In genomic region chr10:110228066-110228465, GRCh38 we compare ENCODE assay signal across 13 cellular contexts. TPM values are rescaled to one million over a fixed set of nuclear protein-coding genes. Genes with fewer than 3 reads are reported as not detected.
DNase-seq lines count a peak whose midpoint lies in the region; ATAC-seq and TF ChIP-seq lines count a peak whose summit lies in the region.
"Had no signal": no experiment of that assay in that cellular context is flagged by ENCODE, and none has a peak within 500 bp of the region (broad histone marks: within the 10 kb centered on the region; RNA-seq: fewer than 3 reads in every experiment).

No MANE protein-coding gene starts in this region.

- CTCF ChIA-PET in HEK293 (lab: Yijun Ruan, JAX), result interaction anchor here (2.6 kb wide), 1 partner anchor 51 kb away, joined by 8 read pairs; no protein-coding TSS in a partner anchor

- H3K36me3 Mint-ChIP-seq in chondrocyte (ENCODE audit: low read depth), result peaks cover 7% of the 10 kb centered on the region
- peaks cover 3% of the 10 kb centered on the region for H3K36me3 Mint-ChIP-seq in neural crest cell (ENCODE audit: low read depth)

- no peaks in the 10 kb centered on the region for H3K27me3 Mint-ChIP-seq in chondrocyte (ENCODE audit: low read depth)
- H3K27me3 Mint-ChIP-seq in neural crest cell (ENCODE audit: low read depth), result peaks cover 2% of the 10 kb centered on the region

- H4K20me1 ChIP-seq in BLaER1 treated with 17β-estradiol and CSF1 and Interleukin-3, amounts not matched to agents 10 nM and 100 nM, result peaks cover 0 to 59% (median 0%) of the 10 kb centered on the region in 11 experiments; a peak in 7 of 22 replicates

- H3K27me3 ChIP-seq in BLaER1 treated with 17β-estradiol and CSF1 and Interleukin-3, amounts not matched to agents 10 nM and 100 nM, result no peaks in the 10 kb centered on the region
- H3K27me3 ChIP-seq: thyroid gland had no signal

- H3K27ac Mint-ChIP-seq in chondrocyte (ENCODE audit: unreplicated experiment), result no peak overlapping the region
- H3K27ac Mint-ChIP-seq in neural crest cell (ENCODE audit: unreplicated experiment), result no peak overlapping the region

- ATAC-seq in GM18502 (IDR thresholded peaks at IDR 0.05; ENCODE audit: poor library complexity, unreplicated experiment), result no peak

- peaks cover 23% of the 10 kb centered on the region for H3K4me1 Mint-ChIP-seq in chondrocyte (ENCODE audit: low read depth)
- H3K4me1 Mint-ChIP-seq in neural crest cell, result peaks cover 14% of the 10 kb centered on the region

- peak overlapping the region in 8 of 11 experiments; percentile 69 to 90 (median 80); a peak in 13 of 22 replicates for H3K9ac ChIP-seq in BLaER1 treated with 17β-estradiol and CSF1 and Interleukin-3, amounts not matched to agents 10 nM and 100 nM
- H3K9ac ChIP-seq: KMS-11 had no signal

- H3K9me3 ChIP-seq in BLaER1 treated with 17β-estradiol and CSF1 and Interleukin-3, amounts not matched to agents 10 nM and 100 nM (replicated peaks in 1 of 11), result no peaks in the 10 kb centered on the region
- H3K9me3 ChIP-seq in HEK293 (ENCODE audit: control insufficient read depth, insufficient read depth, low read depth, low read length), result no peaks in the 10 kb centered on the region
- H3K9me3 ChIP-seq: thyroid gland had no signal

- H3K4me2 ChIP-seq in BLaER1 treated with 17β-estradiol and CSF1 and Interleukin-3, amounts not matched to agents 10 nM and 100 nM, result peak overlapping the region; percentile 86 to 95 (median 89)

- H3K27ac ChIP-seq in BLaER1 treated with 17β-estradiol and CSF1 and Interleukin-3, amounts not matched to agents 10 nM and 100 nM, result peak overlapping the region in 2 of 11 experiments; percentile 70 to 89; a peak in 3 of 22 replicates
- no peak overlapping the region; the same call in 1 of the 2 replicates for H3K27ac ChIP-seq in HEK293 (ENCODE audit: extremely low read depth, low read depth, low read length)
- H3K27ac ChIP-seq: KMS-11 had no signal

- H3K9me3 Mint-ChIP-seq in chondrocyte (ENCODE audit: low read depth) (no peaks in the 10 kb centered on the region), neural crest cell (no peaks in the 10 kb centered on the region)

- DNase-seq in chondrocyte (ENCODE audit: low spot score) (no peak), neural crest cell (ENCODE audit: low read depth, low spot score) (no peak), GDM1 (lab: John Stamatoyannopoulos, UW) (no peak), NK-92 (lab: John Stamatoyannopoulos, UW; ENCODE audit: unreplicated experiment) (no peak), OCI-M2 (lab: John Stamatoyannopoulos, UW; ENCODE audit: unreplicated experiment) (no peak)
- DNase-seq: foreskin fibroblast, NCI-H2171 treated with DMSO at 0.1 percent for 48 hours, RPMI8226 had no signal

- peaks cover 15 to 30% (median 18%) of the 10 kb centered on the region in 10 experiments for H3K4me1 ChIP-seq in BLaER1 treated with 17β-estradiol and CSF1 and Interleukin-3, amounts not matched to agents 10 nM and 100 nM
- H3K4me1 ChIP-seq in HEK293 (ENCODE audit: control insufficient read depth, insufficient read depth, low read length), result no peaks in the 10 kb centered on the region

- peak overlapping the region; percentile 96 for H3K4me3 Mint-ChIP-seq in chondrocyte (ENCODE audit: unreplicated experiment)
- H3K4me3 Mint-ChIP-seq in neural crest cell, result peak overlapping the region; percentile 89

- H3K4me3 ChIP-seq in BLaER1 treated with 17β-estradiol and CSF1 and Interleukin-3, amounts not matched to agents 10 nM and 100 nM, result peak overlapping the region; percentile 60 to 84 (median 73); a peak in 18 of 20 replicates
- H3K4me3 ChIP-seq in HEK293 (ENCODE audit: low read depth, low read length), result no peak overlapping the region

- no peak for TF ChIP-seq CTCF in HEK293 (tag by site-specific recombination; IDR thresholded peaks at IDR 0.05)
- no peak for TF ChIP-seq CTCF in chondrocyte (IDR thresholded peaks at IDR 0.05)
- no peak for TF ChIP-seq CTCF in neural crest cell (conservative IDR thresholded peaks at IDR 0.05)

- H3K36me3 ChIP-seq in BLaER1 treated with 17β-estradiol and CSF1 and Interleukin-3, amounts not matched to agents 10 nM and 100 nM, result peaks cover 0 to 48% (median 4%) of the 10 kb centered on the region in 11 experiments; a peak in 12 of 22 replicates
- H3K36me3 ChIP-seq in HEK293 (ENCODE audit: control insufficient read depth in 2 of 2, insufficient read depth in 1 of 2, low read length in 2 of 2), result peaks cover 7 to 18% of the 10 kb centered on the region in 2 experiments; a peak in 2 of 3 replicates

- POLR2A ChIA-PET in HEK293 (lab: Yijun Ruan, JAX), result no interaction called here

TF ChIP-seq in HEK293, 187 proteins besides CTCF, POLR2A, EP300 and RAD21:
- TF ChIP-seq SCRT2 (tag by site-specific recombination; IDR thresholded peaks at IDR 0.05) (peak; percentile 66), SCRT1 (tag by site-specific recombination; IDR thresholded peaks at IDR 0.05; ENCODE audit: borderline replicate concordance) (peak; percentile 45; the same call in 1 of the 2 replicates), ZNF37A (tag by site-specific recombination; IDR thresholded peaks at IDR 0.05) (no peak)

RNA-seq across cellular contexts. Expression of gene MXI1, which starts 20.7 kb away (rescaled TPM):
- 17.0 to 30.2 TPM (median 26.8 TPM) in 3 replicates for total RNA-seq in chondrocyte
- 18.6 and 20.6 TPM in 2 replicates for total RNA-seq in neural crest cell
